ENCODE assay signal across 15 cellular contexts in the genomic region with DNA sequence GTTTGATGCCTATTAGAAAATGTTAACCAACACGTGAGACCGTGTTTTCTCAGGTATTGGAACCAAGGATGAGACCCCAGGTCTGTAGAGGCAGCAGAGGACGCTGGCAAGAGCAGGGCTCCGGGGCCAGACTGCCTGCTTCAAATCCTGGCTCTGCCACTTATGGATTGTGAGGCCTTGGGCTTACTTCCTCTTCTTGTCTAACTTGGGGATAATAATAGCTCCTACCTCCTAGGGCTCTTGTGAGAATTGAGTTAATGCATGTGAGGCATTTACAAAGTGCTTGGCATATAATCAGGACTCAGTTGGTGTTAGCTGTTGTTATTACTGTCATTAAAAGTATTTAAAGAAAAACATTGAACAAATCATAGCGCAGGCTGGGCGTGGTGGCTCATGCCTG.
DNase-seq lines count a peak whose midpoint lies in the region; ATAC-seq lines count a peak whose summit lies in the region.
"Had no signal": no experiment of that assay in that cellular context is flagged by ENCODE, and none has a peak within 500 bp of the region (broad histone marks: within the 10 kb centered on the region; RNA-seq: fewer than 3 reads in every experiment).

No MANE protein-coding gene starts in this region.

- DNase-seq in Right ventricle myocardium superior, result no peak
- DNase-seq in Right ventricle myocardium inferior (ENCODE audit: missing footprints), result no peak
- peak; percentile 14 to 51 for DNase-seq in NOMO-1 (lab: John Stamatoyannopoulos, UW; ENCODE audit: unreplicated experiment in 2 of 2)
- peak; percentile 23 for DNase-seq in SKM-1 (lab: John Stamatoyannopoulos, UW; ENCODE audit: unreplicated experiment)
- DNase-seq in pons (ENCODE audit: low spot score), result peak; percentile 39
- no peak for DNase-seq in stimulated activated naive CD4-positive, alpha-beta T cell (lab: John Stamatoyannopoulos, UW)
- DNase-seq in ecto neural progenitor cell (ENCODE audit: low spot score), result no peak
- DNase-seq: CD8-positive, alpha-beta T cell; DMS79; NCI-H1105 treated with DMSO at 0.1 percent for 48 hours; NCI-H1694 treated with DMSO at 0.1 percent for 48 hours; NCI-H446 treated with DMSO at 0.1 percent for 48 hours; NCI-H748 treated with DMSO at 0.1 percent for 48 hours; SJCRH30 had no signal

- ATAC-seq in Right ventricle myocardium superior (ENCODE audit: poor library complexity) (peak; percentile 56), Right ventricle myocardium inferior (no peak), GM19035 (IDR thresholded peaks at IDR 0.05; ENCODE audit: unreplicated experiment) (no peak)
- ATAC-seq: CD8-positive, alpha-beta T cell had no signal

- intact Hi-C loops in Right ventricle myocardium superior (cut with DNase I) (no loop called here), Right ventricle myocardium inferior (cut with DNase I) (no loop called here)

Comparison
In these comparisons a context has a peak if more than half of its experiments do, and no peak if none do; other contexts are left out.
1. DNase-seq: peak in NOMO-1 (2 of 2), SKM-1 (single experiment) and pons (single experiment); none in Right ventricle myocardium superior (single experiment), Right ventricle myocardium inferior (single experiment), stimulated activated naive CD4-positive, alpha-beta T cell (0 of 6) and ecto neural progenitor cell (single experiment).